ENCODE assay signal across 35 cellular contexts in genomic region chr7:136714062-136714461, GRCh38.
"Had no signal": no experiment of that assay in that cellular context is flagged by ENCODE, and none has a peak within 500 bp of the region (broad histone marks: within the 10 kb centered on the region; RNA-seq: fewer than 3 reads in every experiment).

No MANE protein-coding gene starts in this region.

- H3K36me3 ChIP-seq: MG63 had no signal

- H3K4me3 ChIP-seq: MG63 had no signal

- H3K27me3 ChIP-seq: MG63 had no signal

- DNase-seq: Kasumi-1, MG63, MM.1S, MV-4-11, NCI-H1048, NCI-H1092, NCI-H1092 treated with DMSO at 0.1 percent for 48 hours, NCI-H1105, NCI-H1105 treated with DMSO at 0.1 percent for 48 hours, NCI-H1417, NCI-H1417 treated with DMSO at 0.1 percent for 48 hours, NCI-H1436, NCI-H1436 treated with DMSO at 0.1 percent for 48 hours, NCI-H146, NCI-H1694, NCI-H1694 treated with DMSO at 0.1 percent for 48 hours, NCI-H187, NCI-H187 treated with DMSO at 0.1 percent for 48 hours, NCI-H1930, NCI-H2029, NCI-H2029 treated with DMSO at 0.1 percent for 48 hours, NCI-H2081, NCI-H2081 treated with DMSO at 0.1 percent for 48 hours, NCI-H2107, NCI-H2171, NCI-H2171 treated with DMSO at 0.1 percent for 48 hours, NCI-H2227 treated with DMSO at 0.1 percent for 48 hours, NCI-H226, NCI-H345, NCI-H446, NCI-H446 treated with DMSO at 0.1 percent for 48 hours, NCI-H510A, NCI-H510A treated with DMSO at 0.1 percent for 48 hours, NCI-H524, NCI-H524 treated with DMSO at 0.1 percent for 48 hours had no signal

- H3K9me3 ChIP-seq: MG63 had no signal
